14 cellular contexts compared by ENCODE assay signal in genomic region chr12:102167821-102168605, GRCh38. TPM values are rescaled to one million over a fixed set of nuclear protein-coding genes. Genes with fewer than 3 reads are reported as not detected.
DNase-seq lines count a peak whose midpoint lies in the region; ATAC-seq lines count a peak whose summit lies in the region.
"Had no signal": no experiment of that assay in that cellular context is flagged by ENCODE, and none has a peak within 500 bp of the region (broad histone marks: within the 10 kb centered on the region; RNA-seq: fewer than 3 reads in every experiment).

No MANE protein-coding gene starts in this region.

- peak overlapping the region; percentile 64 for H3K27ac Mint-ChIP-seq in activated T-helper 17 cell treated with anti-CD3 and anti-CD28 coated beads, Interleukin-2, amount 50 U/mL, for 72 hours

- H3K4me3 ChIP-seq in neuronal stem cell (ENCODE audit: low read length in 2 of 2) = no peak overlapping the region
- H3K4me3 ChIP-seq: adrenal gland had no signal

- no peak overlapping the region for H3K23ac ChIP-seq in neuronal stem cell (ENCODE audit: low read depth, low read length, poor library complexity)

- no peaks in the 10 kb centered on the region for H3K9me3 Mint-ChIP-seq in activated T-helper 17 cell treated with anti-CD3 and anti-CD28 coated beads, Interleukin-2, amount 50 U/mL, for 72 hours

- ATAC-seq in GM18873 (IDR thresholded peaks at IDR 0.05; ENCODE audit: low FRiP score, unreplicated experiment) (peak; percentile 65), HG02938 (IDR thresholded peaks at IDR 0.05; ENCODE audit: unreplicated experiment) (peak; percentile 75)
- peak; percentile 87 for ATAC-seq in activated T-helper 17 cell treated with anti-CD3 and anti-CD28 coated beads, Interleukin-2, amount 50 U/mL, for 72 hours (replicated peaks)
- ATAC-seq: esophagus mucosa had no signal

- H3K18ac ChIP-seq in neuronal stem cell (ENCODE audit: low read length) = no peak overlapping the region

- H3K27me3 Mint-ChIP-seq in activated T-helper 17 cell treated with anti-CD3 and anti-CD28 coated beads, Interleukin-2, amount 50 U/mL, for 72 hours = no peaks in the 10 kb centered on the region

- H3K14ac ChIP-seq in neuronal stem cell (ENCODE audit: low read length) = no peak overlapping the region

- H2BK12ac ChIP-seq in neuronal stem cell (ENCODE audit: low read length) = no peak overlapping the region

- peaks cover 3 to 33% of the 10 kb centered on the region in 2 donors for H3K36me3 ChIP-seq in neuronal stem cell (replicated peaks in 1 of 2; ENCODE audit: control insufficient read depth in 2 of 2, insufficient read depth in 2 of 2, low read length in 2 of 2)
- H3K36me3 ChIP-seq: adrenal gland had no signal

- no peaks in the 10 kb centered on the region for H3K36me3 Mint-ChIP-seq in activated T-helper 17 cell treated with anti-CD3 and anti-CD28 coated beads, Interleukin-2, amount 50 U/mL, for 72 hours (ENCODE audit: low read depth)

- H3K9ac ChIP-seq in neuronal stem cell (ENCODE audit: low read depth, low read length, poor library complexity) = no peak overlapping the region

- H2AK5ac ChIP-seq in neuronal stem cell (ENCODE audit: low read depth, low read length) = no peak overlapping the region

- no peak overlapping the region for H4K8ac ChIP-seq in neuronal stem cell (ENCODE audit: low read depth, low read length)

- H4K91ac ChIP-seq in neuronal stem cell (ENCODE audit: low read depth, low read length, poor library complexity) = no peak overlapping the region

- DNase-seq in AG20443 (ENCODE audit: low spot score) (peak; percentile 21), H4 (ENCODE audit: low spot score) (no peak), NCI-H526 (lab: John Stamatoyannopoulos, UW) (no peak), cortex of kidney (lab: John Stamatoyannopoulos, UW) (no peak), neuronal stem cell (ENCODE audit: low spot score) (no peak)
- DNase-seq: adrenal gland, mammary epithelial cell had no signal

- H3K27me3 ChIP-seq in neuronal stem cell (ENCODE audit: control insufficient read depth in 3 of 3, insufficient read depth in 3 of 3, low read depth in 1 of 3, low read length in 3 of 3) = no peaks in the 10 kb centered on the region
- H3K27me3 ChIP-seq: adrenal gland had no signal

- peaks cover 2% of the 10 kb centered on the region for H3K79me1 ChIP-seq in neuronal stem cell (ENCODE audit: low read depth, low read length)

- H3K4ac ChIP-seq in neuronal stem cell (ENCODE audit: low read length) = no peak overlapping the region

- H3K27ac ChIP-seq in neuronal stem cell (replicated peaks; ENCODE audit: low read length) = no peak overlapping the region
- H3K27ac ChIP-seq: adrenal gland had no signal

- H3K4me1 Mint-ChIP-seq in activated T-helper 17 cell treated with anti-CD3 and anti-CD28 coated beads, Interleukin-2, amount 50 U/mL, for 72 hours = peaks cover 6% of the 10 kb centered on the region

- no peaks in the 10 kb centered on the region for H3K4me1 ChIP-seq in neuronal stem cell (ENCODE audit: control insufficient read depth in 2 of 2, insufficient read depth in 1 of 2, low read depth in 1 of 2, low read length in 2 of 2)
- H3K4me1 ChIP-seq: adrenal gland had no signal

- no peak overlapping the region for H3K4me3 Mint-ChIP-seq in activated T-helper 17 cell treated with anti-CD3 and anti-CD28 coated beads, Interleukin-2, amount 50 U/mL, for 72 hours

- no peak overlapping the region for H3K4me2 ChIP-seq in neuronal stem cell (ENCODE audit: insufficient read depth, low read length, poor library complexity, severe bottlenecking)

- H2BK15ac ChIP-seq in neuronal stem cell (ENCODE audit: low read length) = no peak overlapping the region

- H2AFZ ChIP-seq in neuronal stem cell (ENCODE audit: low read length) = no peak overlapping the region

- H3K9me3 ChIP-seq in neuronal stem cell (replicated peaks in 1 of 2; ENCODE audit: control insufficient read depth in 2 of 2, insufficient read depth in 1 of 2, low read depth in 1 of 2, low read length in 2 of 2) = no peaks in the 10 kb centered on the region
- H3K9me3 ChIP-seq: adrenal gland had no signal

- no peak overlapping the region for H2BK120ac ChIP-seq in neuronal stem cell (ENCODE audit: low read depth, low read length)

- H2BK5ac ChIP-seq in neuronal stem cell (ENCODE audit: low read length) = no peak overlapping the region

RNA-seq across cellular contexts. Expression of gene PMCH, which starts 29.6 kb away (rescaled TPM):
- under 1 TPM; 0.45 to 0.71 TPM for total RNA-seq in activated T-helper 17 cell treated with anti-CD3 and anti-CD28 coated beads, Interleukin-2, amount 50 U/mL, for 72 hours
- total RNA-seq in H4 (2014; rRNA removed; shearing (Covaris generic)) = not detected in 2 replicates
- not detected for polyA plus RNA-seq in neuronal stem cell (2013, experiment 1 of 2)
- polyA plus RNA-seq in neuronal stem cell (2013, experiment 2 of 2) = not detected
- total RNA-seq: adrenal gland, esophagus mucosa, mammary epithelial cell, NCI-H460, skeletal muscle tissue, subcutaneous adipose tissue had no signal
- polyA plus RNA-seq: adrenal gland, mammary epithelial cell had no signal

RNA-seq across cellular contexts. Expression of gene PARPBP, which starts 48.0 kb away (rescaled TPM):
- 10 to 100 TPM; 23.7 to 35.2 TPM for total RNA-seq in activated T-helper 17 cell treated with anti-CD3 and anti-CD28 coated beads, Interleukin-2, amount 50 U/mL, for 72 hours
- 29.8 and 30.0 TPM in 2 replicates for total RNA-seq in H4 (2014; rRNA removed; shearing (Covaris generic))
- polyA plus RNA-seq in neuronal stem cell (2013, experiment 1 of 2) = 17.8 TPM
- polyA plus RNA-seq in neuronal stem cell (2013, experiment 2 of 2) = 18.7 TPM

RNA-seq across cellular contexts. Expression of gene NUP37, which starts 48.1 kb away (rescaled TPM):
- total RNA-seq in activated T-helper 17 cell treated with anti-CD3 and anti-CD28 coated beads, Interleukin-2, amount 50 U/mL, for 72 hours = 10 to 100 TPM; 63.6 to 80.7 TPM
- 126 and 139 TPM in 2 replicates for total RNA-seq in H4 (2014; rRNA removed; shearing (Covaris generic))
- 60.1 TPM for polyA plus RNA-seq in neuronal stem cell (2013, experiment 1 of 2)
- polyA plus RNA-seq in neuronal stem cell (2013, experiment 2 of 2) = 61.3 TPM
